1 cellular context compared by ENCODE assay signal in the genomic region with DNA sequence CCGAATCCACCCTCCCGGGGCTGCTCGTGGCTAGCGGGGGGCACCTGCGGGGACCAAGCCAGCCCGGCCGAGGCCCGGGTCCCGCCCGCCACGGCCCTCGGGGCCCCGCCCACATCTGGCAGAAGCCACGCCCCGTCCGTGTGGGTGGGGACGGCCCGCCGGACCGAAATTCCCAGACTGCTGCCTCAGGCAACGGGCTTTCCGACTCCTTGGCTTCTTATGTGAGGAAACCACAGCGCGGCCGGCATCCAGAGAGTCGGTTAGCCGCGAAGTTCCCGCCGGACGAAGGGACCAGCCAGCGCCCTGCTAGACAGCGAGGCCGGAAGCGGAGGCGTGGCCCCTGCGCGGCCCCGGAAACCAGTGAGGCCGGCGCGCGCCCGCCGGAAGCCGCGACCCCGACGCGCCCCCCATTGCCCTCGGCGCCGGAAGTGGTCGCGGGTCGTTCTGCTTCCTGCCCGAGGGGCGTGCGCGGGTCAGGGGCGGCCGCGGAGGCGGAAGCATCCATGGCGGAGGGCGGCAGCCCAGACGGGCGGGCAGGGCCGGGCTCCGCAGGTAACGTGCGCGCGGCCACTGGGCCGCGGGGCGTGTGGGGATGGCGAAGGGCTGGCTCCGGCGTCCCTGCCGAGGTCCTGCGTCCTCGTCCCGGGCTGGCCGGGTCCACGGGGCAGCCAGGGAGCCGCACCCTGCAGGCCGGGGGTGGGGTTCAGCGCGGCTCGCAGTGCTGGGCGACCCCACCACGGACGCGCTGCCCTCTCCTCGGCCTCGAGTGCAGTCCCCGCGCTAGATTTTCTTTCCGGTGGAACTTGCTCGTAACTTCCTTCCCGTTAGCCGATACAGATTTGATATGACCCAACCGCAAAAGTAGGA.
TF ChIP-seq lines count a peak whose summit lies in the region.

A gene with protein sequence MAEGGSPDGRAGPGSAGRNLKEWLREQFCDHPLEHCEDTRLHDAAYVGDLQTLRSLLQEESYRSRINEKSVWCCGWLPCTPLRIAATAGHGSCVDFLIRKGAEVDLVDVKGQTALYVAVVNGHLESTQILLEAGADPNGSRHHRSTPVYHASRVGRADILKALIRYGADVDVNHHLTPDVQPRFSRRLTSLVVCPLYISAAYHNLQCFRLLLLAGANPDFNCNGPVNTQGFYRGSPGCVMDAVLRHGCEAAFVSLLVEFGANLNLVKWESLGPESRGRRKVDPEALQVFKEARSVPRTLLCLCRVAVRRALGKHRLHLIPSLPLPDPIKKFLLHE (plus strand): TSS at position 360 of the 867 bp plus-strand sequence. CDS start 144 bp downstream, at position 504.

TF ChIP-seq in neural cell, 6 proteins besides CTCF, POLR2A, EP300 and RAD21 (continued from another document):
- TF ChIP-seq, protein P1, sequence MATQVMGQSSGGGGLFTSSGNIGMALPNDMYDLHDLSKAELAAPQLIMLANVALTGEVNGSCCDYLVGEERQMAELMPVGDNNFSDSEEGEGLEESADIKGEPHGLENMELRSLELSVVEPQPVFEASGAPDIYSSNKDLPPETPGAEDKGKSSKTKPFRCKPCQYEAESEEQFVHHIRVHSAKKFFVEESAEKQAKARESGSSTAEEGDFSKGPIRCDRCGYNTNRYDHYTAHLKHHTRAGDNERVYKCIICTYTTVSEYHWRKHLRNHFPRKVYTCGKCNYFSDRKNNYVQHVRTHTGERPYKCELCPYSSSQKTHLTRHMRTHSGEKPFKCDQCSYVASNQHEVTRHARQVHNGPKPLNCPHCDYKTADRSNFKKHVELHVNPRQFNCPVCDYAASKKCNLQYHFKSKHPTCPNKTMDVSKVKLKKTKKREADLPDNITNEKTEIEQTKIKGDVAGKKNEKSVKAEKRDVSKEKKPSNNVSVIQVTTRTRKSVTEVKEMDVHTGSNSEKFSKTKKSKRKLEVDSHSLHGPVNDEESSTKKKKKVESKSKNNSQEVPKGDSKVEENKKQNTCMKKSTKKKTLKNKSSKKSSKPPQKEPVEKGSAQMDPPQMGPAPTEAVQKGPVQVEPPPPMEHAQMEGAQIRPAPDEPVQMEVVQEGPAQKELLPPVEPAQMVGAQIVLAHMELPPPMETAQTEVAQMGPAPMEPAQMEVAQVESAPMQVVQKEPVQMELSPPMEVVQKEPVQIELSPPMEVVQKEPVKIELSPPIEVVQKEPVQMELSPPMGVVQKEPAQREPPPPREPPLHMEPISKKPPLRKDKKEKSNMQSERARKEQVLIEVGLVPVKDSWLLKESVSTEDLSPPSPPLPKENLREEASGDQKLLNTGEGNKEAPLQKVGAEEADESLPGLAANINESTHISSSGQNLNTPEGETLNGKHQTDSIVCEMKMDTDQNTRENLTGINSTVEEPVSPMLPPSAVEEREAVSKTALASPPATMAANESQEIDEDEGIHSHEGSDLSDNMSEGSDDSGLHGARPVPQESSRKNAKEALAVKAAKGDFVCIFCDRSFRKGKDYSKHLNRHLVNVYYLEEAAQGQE (IDR thresholded peaks at IDR 0.05; ENCODE audit: borderline replicate concordance) = peak; percentile 57
- peak; percentile 91 for TF ChIP-seq MXI1 (conservative IDR thresholded peaks at IDR 0.05; ENCODE audit: poor library complexity, severe bottlenecking)
- TF ChIP-seq TAF1 (IDR thresholded peaks at IDR 0.05; ENCODE audit: low read depth) = peak; percentile 24
- TF ChIP-seq POLR2AphosphoS5 (IDR thresholded peaks at IDR 0.05) = peak; percentile 89
